ENCODE assay signal across 11 cellular contexts in genomic region chr2:207930747-207931146, GRCh38.
A peak's percentile ranks its signal among the peaks of the same experiment; 100 is the strongest.
DNase-seq lines count a peak whose midpoint lies in the region; ATAC-seq and TF ChIP-seq lines count a peak whose summit lies in the region.
"Had no signal": no experiment of that assay in that cellular context is flagged by ENCODE, and none has a peak within 500 bp of the region (broad histone marks: within the 10 kb centered on the region; RNA-seq: fewer than 3 reads in every experiment).

No MANE protein-coding gene starts in this region.

- H3K4me1 ChIP-seq in BE2C, result peaks cover 12% of the 10 kb centered on the region
- H3K4me1 ChIP-seq in lower lobe of right lung, result peaks cover 6% of the 10 kb centered on the region

- H3K4me3 ChIP-seq in BE2C (ENCODE audit: low read depth, low read length) (peak overlapping the region; percentile 42), lower lobe of right lung (no peak overlapping the region)
- H3K4me3 ChIP-seq: esophagus muscularis mucosa had no signal

- intact Hi-C loops in lower lobe of right lung (cut with DNase I), result no loop called here

- TF ChIP-seq CTCF in BE2C (IDR thresholded peaks at IDR 0.05; ENCODE audit: low read depth, low read length) (no peak), lower lobe of right lung (IDR thresholded peaks at IDR 0.05) (no peak), GM10266 (IDR thresholded peaks at IDR 0.05; ENCODE audit: control insufficient read depth, insufficient read depth, low read depth, missing control alignments) (no peak)

- ATAC-seq in lower lobe of right lung (peak; percentile 64 to 76), GM21526 (IDR thresholded peaks at IDR 0.05; ENCODE audit: low FRiP score, unreplicated experiment) (no peak)
- ATAC-seq: sciatic nerve had no signal

- H3K9me3 ChIP-seq in BE2C, result no peaks in the 10 kb centered on the region
- no peaks in the 10 kb centered on the region for H3K9me3 ChIP-seq in lower lobe of right lung
- H3K9me3 ChIP-seq: esophagus muscularis mucosa had no signal

- no peak overlapping the region for H3K27ac ChIP-seq in lower lobe of right lung
- H3K27ac ChIP-seq: esophagus muscularis mucosa had no signal

- H3K36me3 ChIP-seq in BE2C, result no peaks in the 10 kb centered on the region
- no peaks in the 10 kb centered on the region for H3K36me3 ChIP-seq in lower lobe of right lung

- no peaks in the 10 kb centered on the region for H3K27me3 ChIP-seq in BE2C
- no peaks in the 10 kb centered on the region for H3K27me3 ChIP-seq in lower lobe of right lung (ENCODE audit: low read depth)
- H3K27me3 ChIP-seq: esophagus muscularis mucosa had no signal

- peak; percentile 38 for DNase-seq in BE2C
- peak; percentile 49 to 81 for DNase-seq in NCI-H187 (lab: John Stamatoyannopoulos, UW)
- DNase-seq in SHP77 treated with DMSO at 0.1 percent for 48 hours (lab: John Stamatoyannopoulos, UW), result peak; percentile 98
- peak; percentile 52 for DNase-seq in lower lobe of right lung
- no peak for DNase-seq in HK-2 (ENCODE audit: unreplicated experiment)
- DNase-seq in GM10266 (ENCODE audit: extremely low spot score), result no peak
- no peak for DNase-seq in AG08396 (ENCODE audit: low spot score)
- DNase-seq: NCI-H1694 had no signal

Comparison
In these comparisons a context has a peak if more than half of its experiments do, and no peak if none do; other contexts are left out.
1. DNase-seq: peak in BE2C (single experiment), NCI-H187 (2 of 2), SHP77 treated with DMSO at 0.1 percent for 48 hours (single experiment) and lower lobe of right lung (single experiment); none in HK-2 (single experiment), GM10266 (single experiment) and AG08396 (single experiment).